8 cellular contexts compared by ENCODE assay signal in genomic region chr16:180921-181667, GRCh38. TPM values are rescaled to one million over a fixed set of nuclear protein-coding genes. Genes with fewer than 3 reads are reported as not detected.
A peak's percentile ranks its signal among the peaks of the same experiment; 100 is the strongest.
DNase-seq lines count a peak whose midpoint lies in the region; TF ChIP-seq lines count a peak whose summit lies in the region.

No MANE protein-coding gene starts in this region.

- peaks cover 26% of the 10 kb centered on the region for H3K27me3 ChIP-seq in adipocyte (replicated peaks; ENCODE audit: control insufficient read depth, insufficient read depth, low read length)
- H3K27me3 ChIP-seq in left ventricle myocardium inferior (ENCODE audit: low read depth) = peaks cover 44% of the 10 kb centered on the region
- H3K27me3 ChIP-seq in rectal smooth muscle tissue (ENCODE audit: control insufficient read depth, insufficient read depth, low read length) = peaks cover 14% of the 10 kb centered on the region
- H3K27me3 ChIP-seq in vagina = peaks cover 12% of the 10 kb centered on the region

- DNase-seq in NK-92 (lab: John Stamatoyannopoulos, UW; ENCODE audit: unreplicated experiment) = peak; percentile 17
- no peak for DNase-seq in NK-92 treated with Interleukin-12 subunit alpha and Interleukin-12 subunit beta, amount 100 ng/mL, for 24 hours (lab: John Stamatoyannopoulos, UW)
- DNase-seq in NCI-H1092 treated with DMSO at 0.1 percent for 48 hours (lab: John Stamatoyannopoulos, UW) = peak; percentile 69
- DNase-seq in T-helper 1 cell = peak; percentile 61 to 82 (median 74)
- DNase-seq in adipocyte (ENCODE audit: low read depth) = peak; percentile 82
- DNase-seq in left ventricle myocardium inferior = peak; percentile 72
- DNase-seq in vagina (ENCODE audit: extremely low spot score in 2 of 2) = no peak

- no peak for TF ChIP-seq POLR2A in vagina (IDR thresholded peaks at IDR 0.05)

- peak overlapping the region; percentile 0 for H3K9ac ChIP-seq in adipocyte (ENCODE audit: low read length)
- H3K9ac ChIP-seq in rectal smooth muscle tissue (ENCODE audit: low read length) = no peak overlapping the region

- H3K4me3 ChIP-seq in adipocyte (ENCODE audit: low read length) (peak overlapping the region; percentile 47), left ventricle myocardium inferior (peak overlapping the region; percentile 58), rectal smooth muscle tissue (ENCODE audit: low read length) (peak overlapping the region; percentile 45), vagina (peak overlapping the region; percentile 20 to 35)

- H3K9me3 ChIP-seq in adipocyte (ENCODE audit: control insufficient read depth, low read length) (no peaks in the 10 kb centered on the region), left ventricle myocardium inferior (replicated peaks) (no peaks in the 10 kb centered on the region), vagina (no peaks in the 10 kb centered on the region)

- intact Hi-C loops in left ventricle myocardium inferior (cut with micrococcal nuclease) (no loop called here), vagina (cut with DNase I) (loop anchor here (5.0 kb wide), 1 partner anchor 74 kb away; no protein-coding TSS in a partner anchor)

- no peak overlapping the region for H3K27ac ChIP-seq in left ventricle myocardium inferior (replicated peaks)
- no peak overlapping the region for H3K27ac ChIP-seq in rectal smooth muscle tissue (ENCODE audit: low read depth, low read length)
- H3K27ac ChIP-seq in vagina = no peak overlapping the region

- TF ChIP-seq CTCF in left ventricle myocardium inferior (IDR thresholded peaks at IDR 0.05; ENCODE audit: borderline replicate concordance) (peak; percentile 95), vagina (IDR thresholded peaks at IDR 0.05) (peak; percentile 87 to 93 (median 89))

- no peaks in the 10 kb centered on the region for H3K36me3 ChIP-seq in adipocyte (ENCODE audit: control insufficient read depth, insufficient read depth, low read length, severe bottlenecking)
- H3K36me3 ChIP-seq in left ventricle myocardium inferior = no peaks in the 10 kb centered on the region
- H3K36me3 ChIP-seq in rectal smooth muscle tissue (ENCODE audit: control insufficient read depth, insufficient read depth, low read length) = peaks cover 2% of the 10 kb centered on the region
- H3K36me3 ChIP-seq in vagina = no peaks in the 10 kb centered on the region

- peaks cover 8% of the 10 kb centered on the region for H3K4me1 ChIP-seq in adipocyte (ENCODE audit: control insufficient read depth, insufficient read depth, low read length)
- H3K4me1 ChIP-seq in left ventricle myocardium inferior = peaks cover 19% of the 10 kb centered on the region
- H3K4me1 ChIP-seq in rectal smooth muscle tissue (ENCODE audit: control insufficient read depth, insufficient read depth, low read length) = no peaks in the 10 kb centered on the region
- H3K4me1 ChIP-seq in vagina = peaks cover 24% of the 10 kb centered on the region

RNA-seq across cellular contexts. Expression of gene HBQ1, which starts 0.8 kb away (rescaled TPM):
- total RNA-seq in left ventricle myocardium inferior (not detected), vagina (not detected)

RNA-seq across cellular contexts. Expression of gene HBA1, which starts 4.6 kb away (rescaled TPM):
- total RNA-seq in left ventricle myocardium inferior (78.7 TPM), vagina (523 TPM)

RNA-seq across cellular contexts. Expression of gene HBA2, which starts 8.4 kb away (rescaled TPM):
- total RNA-seq in left ventricle myocardium inferior (59.1 TPM), vagina (697 TPM)

RNA-seq across cellular contexts. Expression of gene HBM, which starts 15.3 kb away (rescaled TPM):
- not detected for total RNA-seq in left ventricle myocardium inferior
- total RNA-seq in vagina = not detected

RNA-seq across cellular contexts. Expression of gene HBZ, which starts 28.6 kb away (rescaled TPM):
- total RNA-seq in left ventricle myocardium inferior = not detected
- total RNA-seq in vagina = not detected

Comparison
In these comparisons a context has a peak if more than half of its experiments do, and no peak if none do; other contexts are left out.
1. DNase-seq: peak in NK-92 (single experiment), NCI-H1092 treated with DMSO at 0.1 percent for 48 hours (single experiment), T-helper 1 cell (5 of 5), adipocyte (single experiment) and left ventricle myocardium inferior (single experiment); none in NK-92 treated with Interleukin-12 subunit alpha and Interleukin-12 subunit beta, amount 100 ng/mL, for 24 hours (single experiment) and vagina (0 of 2).
2. Peak in every context shown above with its lines, with median percentiles within 50 percentile points of each other: H3K4me3 ChIP-seq.